ENCODE assay signal across 8 cellular contexts in the genomic region with DNA sequence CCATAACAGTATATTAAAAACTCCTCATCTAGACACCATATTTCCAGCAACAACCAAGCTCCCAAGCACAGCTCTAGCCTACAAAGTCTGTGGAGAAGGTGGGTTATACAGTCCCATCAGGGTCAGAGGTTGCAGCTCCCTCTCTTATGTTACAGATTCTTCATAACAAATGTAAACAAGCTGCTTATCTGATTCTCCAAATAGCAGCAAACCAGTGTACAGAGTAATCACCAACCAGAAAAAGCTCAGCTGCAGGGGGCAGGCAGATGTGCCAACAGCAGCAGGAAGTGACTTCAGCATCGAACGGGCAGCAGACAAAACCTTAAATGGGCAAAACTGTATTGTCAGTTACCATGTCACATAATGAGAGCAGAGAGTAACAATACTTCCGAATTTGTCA. TPM values are rescaled to one million over a fixed set of nuclear protein-coding genes. Genes with fewer than 3 reads are reported as not detected.
DNase-seq lines count a peak whose midpoint lies in the region; ATAC-seq and TF ChIP-seq lines count a peak whose summit lies in the region.

No MANE protein-coding gene starts in this region.

- intact Hi-C loops in dendritic cell treated with granulocyte-macrophage colony-stimulating factor and Interleukin-4, amounts not matched to agents 40 ng/mL and 50 ng/mL, for 4 days (cut with micrococcal nuclease): no loop called here
- intact Hi-C loops in upper lobe of right lung (cut with DNase I): no loop called here

- TF ChIP-seq CTCF in SU-DHL-6 (IDR thresholded peaks at IDR 0.05; ENCODE audit: insufficient read depth, low read length, poor library complexity, severe bottlenecking): no peak
- no peak for TF ChIP-seq CTCF in upper lobe of right lung (IDR thresholded peaks at IDR 0.05)
- TF ChIP-seq CTCF in mesothelial cell of epicardium (IDR thresholded peaks at IDR 0.05; ENCODE audit: unreplicated experiment): no peak

- H3K9me2 ChIP-seq in SU-DHL-6 (replicated peaks; ENCODE audit: insufficient read depth, low read length): no peaks in the 10 kb centered on the region

- ATAC-seq in GM18508 (IDR thresholded peaks at IDR 0.05; ENCODE audit: insufficient read depth, unreplicated experiment) (peak; percentile 85), HG03025 (IDR thresholded peaks at IDR 0.05; ENCODE audit: low FRiP score, unreplicated experiment) (peak; percentile 57), upper lobe of right lung (peak; percentile 64)

- H3K27me3 ChIP-seq in SU-DHL-6 (ENCODE audit: low read length) (no peaks in the 10 kb centered on the region), upper lobe of right lung (no peaks in the 10 kb centered on the region)

- H3K79me2 ChIP-seq in SU-DHL-6 (ENCODE audit: insufficient read depth, low read length): no peaks in the 10 kb centered on the region

- peak overlapping the region; percentile 0; the same call in 1 of the 2 replicates for H3K9ac ChIP-seq in SU-DHL-6 (ENCODE audit: low read length)

- no peak overlapping the region for H3K4me3 Mint-ChIP-seq in dendritic cell treated with granulocyte-macrophage colony-stimulating factor and Interleukin-4, amounts not matched to agents 40 ng/mL and 50 ng/mL, for 4 days
- H3K4me3 Mint-ChIP-seq in mesothelial cell of epicardium: no peak overlapping the region

- H3K9me3 Mint-ChIP-seq in dendritic cell treated with granulocyte-macrophage colony-stimulating factor and Interleukin-4, amounts not matched to agents 40 ng/mL and 50 ng/mL, for 4 days: no peaks in the 10 kb centered on the region
- H3K9me3 Mint-ChIP-seq in mesothelial cell of epicardium: peaks cover 3% of the 10 kb centered on the region

- peak overlapping the region; percentile 57 for H2AFZ ChIP-seq in SU-DHL-6 (ENCODE audit: low read depth, low read length, severe bottlenecking)

- H3K4me3 ChIP-seq in SU-DHL-6 (ENCODE audit: insufficient read depth, low read length, poor library complexity, severe bottlenecking): no peak overlapping the region
- no peak overlapping the region for H3K4me3 ChIP-seq in upper lobe of right lung

- H3F3A ChIP-seq in SU-DHL-6 (ENCODE audit: insufficient read depth): no peaks in the 10 kb centered on the region

- peaks cover 4% of the 10 kb centered on the region for H3K4me1 ChIP-seq in upper lobe of right lung

- peak; percentile 62 for DNase-seq in upper lobe of right lung
- no peak for DNase-seq in HK-2 (ENCODE audit: unreplicated experiment)
- DNase-seq in ecto neural progenitor cell (ENCODE audit: low spot score): no peak
- no peak for DNase-seq in mesothelial cell of epicardium (ENCODE audit: low spot score in 2 of 2, unreplicated experiment in 2 of 2)

- peak overlapping the region; percentile 29 for H3K4me2 ChIP-seq in SU-DHL-6 (ENCODE audit: low read depth, low read length, poor library complexity, severe bottlenecking)

- H3K4me1 Mint-ChIP-seq in dendritic cell treated with granulocyte-macrophage colony-stimulating factor and Interleukin-4, amounts not matched to agents 40 ng/mL and 50 ng/mL, for 4 days (ENCODE audit: low read depth): peaks cover 47% of the 10 kb centered on the region
- peaks cover 19% of the 10 kb centered on the region for H3K4me1 Mint-ChIP-seq in mesothelial cell of epicardium

- peak overlapping the region; percentile 20; the same call in 1 of the 2 replicates for H3K27ac ChIP-seq in SU-DHL-6 (ENCODE audit: low read depth, low read length)
- H3K27ac ChIP-seq in upper lobe of right lung: no peak overlapping the region

- no peaks in the 10 kb centered on the region for H4K20me1 ChIP-seq in SU-DHL-6 (ENCODE audit: low read depth, low read length)

- H3K36me3 ChIP-seq in SU-DHL-6 (ENCODE audit: low read length) (no peaks in the 10 kb centered on the region), upper lobe of right lung (no peaks in the 10 kb centered on the region)

- no peaks in the 10 kb centered on the region for H3K36me3 Mint-ChIP-seq in dendritic cell treated with granulocyte-macrophage colony-stimulating factor and Interleukin-4, amounts not matched to agents 40 ng/mL and 50 ng/mL, for 4 days (ENCODE audit: low read depth)
- H3K36me3 Mint-ChIP-seq in mesothelial cell of epicardium: no peaks in the 10 kb centered on the region

- no peaks in the 10 kb centered on the region for H3K9me3 ChIP-seq in SU-DHL-6 (ENCODE audit: insufficient read depth, low read length)
- no peaks in the 10 kb centered on the region for H3K9me3 ChIP-seq in upper lobe of right lung

- peak overlapping the region; percentile 26 for H3K27ac Mint-ChIP-seq in dendritic cell treated with granulocyte-macrophage colony-stimulating factor and Interleukin-4, amounts not matched to agents 40 ng/mL and 50 ng/mL, for 4 days
- no peak overlapping the region for H3K27ac Mint-ChIP-seq in mesothelial cell of epicardium

- H3K27me3 Mint-ChIP-seq in dendritic cell treated with granulocyte-macrophage colony-stimulating factor and Interleukin-4, amounts not matched to agents 40 ng/mL and 50 ng/mL, for 4 days: no peaks in the 10 kb centered on the region
- no peaks in the 10 kb centered on the region for H3K27me3 Mint-ChIP-seq in mesothelial cell of epicardium (ENCODE audit: low read depth)

RNA-seq across cellular contexts. Expression of a gene that starts 52.9 kb away (rescaled TPM):
- total RNA-seq in upper lobe of right lung (50.2 TPM), mesothelial cell of epicardium (13.5 to 15.6 TPM (median 15.4 TPM) in 3 replicates)
